In the genomic region with DNA sequence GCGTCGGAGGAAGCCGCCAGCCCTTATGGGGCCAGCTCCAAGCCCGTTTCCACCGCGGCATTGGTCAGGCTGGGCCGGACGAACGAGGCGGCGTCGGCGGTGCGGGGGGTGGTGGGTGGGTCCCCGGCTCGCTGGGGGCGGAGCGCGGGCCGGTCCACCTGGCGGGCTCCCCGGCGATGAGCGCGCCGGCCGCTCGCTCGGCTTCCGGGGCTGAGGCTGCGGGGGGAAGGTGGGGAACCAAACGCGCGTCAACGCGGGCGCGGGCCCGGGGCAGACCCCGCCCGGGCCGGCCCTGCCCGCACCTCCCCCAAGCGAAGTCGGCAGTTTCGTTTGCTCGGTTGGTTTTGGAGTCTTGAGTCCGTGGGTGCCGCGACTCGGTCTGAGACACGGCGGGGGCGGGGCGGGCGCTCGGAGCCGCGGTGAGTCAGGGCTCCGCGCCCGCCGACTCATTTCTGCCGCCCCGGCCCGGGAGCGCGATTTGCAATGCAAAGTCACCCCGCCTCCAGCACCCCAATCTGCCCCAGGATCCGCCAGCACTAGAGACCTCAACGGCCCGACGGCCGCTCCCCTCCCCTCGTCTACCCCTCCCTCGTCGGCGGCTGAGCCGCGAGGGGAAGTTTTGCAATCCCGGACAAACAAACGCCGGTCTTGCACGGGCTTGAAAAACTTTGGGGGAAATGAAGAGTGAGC, we compare ENCODE assay signal across 8 cellular contexts. TPM values are rescaled to one million over a fixed set of nuclear protein-coding genes. Genes with fewer than 3 reads are reported as not detected.
DNase-seq lines count a peak whose midpoint lies in the region; ATAC-seq, FAIRE-seq and TF ChIP-seq lines count a peak whose summit lies in the region.

No MANE protein-coding gene starts in this region.

- no peaks in the 10 kb centered on the region for H3K36me3 ChIP-seq in GM12878 (ENCODE audit: control insufficient read depth in 2 of 2, insufficient read depth in 2 of 2, low read length in 1 of 2)

- no peak overlapping the region for H2BK12ac ChIP-seq in H9 (ENCODE audit: insufficient read length, low read depth, low read length)

- TF ChIP-seq POLR2A in GM12878 (IDR thresholded peaks at IDR 0.05; ENCODE audit: low read depth, low read length) = no peak

- H3T11ph ChIP-seq in H9 (ENCODE audit: low read length) = no peak overlapping the region

- H2BK15ac ChIP-seq in H9 (ENCODE audit: low read depth, low read length) = no peak overlapping the region; the same call in 1 of the 2 replicates

- intact Hi-C loops in GM12878 (cut with micrococcal nuclease; ENCODE audit: unreplicated experiment) (no loop called here), left colon (cut with DNase I, micrococcal nuclease) (no loop called here)

- H3K9ac ChIP-seq in H9 (ENCODE audit: extremely low read depth, insufficient read length, low read length) = no peak overlapping the region
- H3K9ac ChIP-seq in GM12878 (ENCODE audit: control insufficient read depth, insufficient read depth, low read length) = no peak overlapping the region

- H3K27me3 Mint-ChIP-seq in H9 (ENCODE audit: low read depth) = peaks cover 92% of the 10 kb centered on the region
- peaks cover 37% of the 10 kb centered on the region for H3K27me3 Mint-ChIP-seq in T-helper 1 cell treated with Interleukin-12 subunit alpha and Interleukin-12 subunit beta and Interleukin-4 antibody, amounts not matched to agents 30 μg/mL and 1 μg/mL, for 36 hours (ENCODE audit: low read depth)

- H3K4me1 ChIP-seq in H9 (ENCODE audit: insufficient read depth, low read length) (no peaks in the 10 kb centered on the region), GM12878 (ENCODE audit: control insufficient read depth, insufficient read depth, low read length) (peaks cover 15% of the 10 kb centered on the region)

- SMC1A ChIA-PET in GM12878 (lab: Charles Lee; ENCODE audit: uncharacterized antibody, unreplicated experiment) = no interaction called here

- H2BK120ac ChIP-seq in H9 (ENCODE audit: low read depth, low read length, poor library complexity, severe bottlenecking) = no peak overlapping the region

- H2BK5ac ChIP-seq in H9 (ENCODE audit: insufficient read length, low read length) = no peak overlapping the region

- no peak overlapping the region for H2BK20ac ChIP-seq in H9 (ENCODE audit: low read depth, low read length, poor library complexity, severe bottlenecking)

- TF ChIP-seq CTCF in H9 (conservative IDR thresholded peaks at IDR 0.05) (no peak), GM12878 (IDR thresholded peaks at IDR 0.05 in 2 of 3, conservative IDR thresholded peaks at IDR 0.05 in 1 of 3; ENCODE audit: control insufficient read depth in 2 of 3, extremely low read depth in 1 of 3, insufficient read depth in 1 of 3, low read depth in 3 of 3, low read length in 3 of 3) (no peak)

- no peak overlapping the region for H4K91ac ChIP-seq in H9 (ENCODE audit: insufficient read length, low read depth, low read length)

- CTCF ChIA-PET in GM12878 (lab: Yijun Ruan, JAX) = no interaction called here

- no TSS peak for BruUV-seq in GM12878 (replicated peaks; lab: Mats Ljungman, UMichigan)

- H3K27ac Mint-ChIP-seq in H9 = no peak overlapping the region
- H3K27ac Mint-ChIP-seq in T-helper 1 cell treated with Interleukin-12 subunit alpha and Interleukin-12 subunit beta and Interleukin-4 antibody, amounts not matched to agents 30 μg/mL and 1 μg/mL, for 36 hours = no peak overlapping the region

- no peak for TF ChIP-seq EP300 in GM12878 (IDR thresholded peaks at IDR 0.05; ENCODE audit: borderline replicate concordance in 1 of 2, control insufficient read depth in 1 of 2, low read depth in 2 of 2, low read length in 2 of 2)

- H3K23me2 ChIP-seq in H9 (ENCODE audit: insufficient read length, low read depth, low read length, poor library complexity, severe bottlenecking) = peaks cover 7% of the 10 kb centered on the region

- H4K20me1 ChIP-seq in H9 (ENCODE audit: control insufficient read depth, insufficient read depth, insufficient read length) (peaks cover 4% of the 10 kb centered on the region), GM12878 (ENCODE audit: control insufficient read depth, insufficient read depth) (no peaks in the 10 kb centered on the region)

- H2AFZ ChIP-seq in H9 (ENCODE audit: low read length) = no peak overlapping the region
- H2AFZ ChIP-seq in GM12878 (ENCODE audit: control insufficient read depth, low read depth, low read length) = no peak overlapping the region

- H3K27ac ChIP-seq in H9 (ENCODE audit: insufficient read length, low read depth, low read length) (no peak overlapping the region), GM12878 (ENCODE audit: control insufficient read depth, insufficient read depth) (no peak overlapping the region)

- H4K8ac ChIP-seq in H9 (replicated peaks; ENCODE audit: insufficient read length, low read depth, low read length) = no peak overlapping the region

- in situ Hi-C loops in GM12878 (cut with MboI) = no loop called here

- ATAC-seq in GM12878 = no peak
- peak; percentile 33 for ATAC-seq in left colon

- no peak overlapping the region for H3K4ac ChIP-seq in H9 (ENCODE audit: low read depth, low read length)

- H3K27me3 ChIP-seq in H9 (ENCODE audit: insufficient read depth, low read length) (peaks cover 32% of the 10 kb centered on the region; the same call in 1 of the 2 replicates), GM12878 (replicated peaks in 1 of 2; ENCODE audit: control insufficient read depth in 2 of 2, insufficient read depth in 2 of 2, low read length in 1 of 2) (no peaks in the 10 kb centered on the region; a peak in 2 of 4 replicates)

- H3K4me3 ChIP-seq in GM12878 = no peak overlapping the region

- no peak for TF ChIP-seq RAD21 in GM12878 (IDR thresholded peaks at IDR 0.05; ENCODE audit: insufficient read depth, low read depth, low read length)

- peak overlapping the region; percentile 55 to 73 for H3K4me3 Mint-ChIP-seq in H9
- peak overlapping the region; percentile 17 for H3K4me3 Mint-ChIP-seq in T-helper 1 cell treated with Interleukin-12 subunit alpha and Interleukin-12 subunit beta and Interleukin-4 antibody, amounts not matched to agents 30 μg/mL and 1 μg/mL, for 36 hours

- peaks cover 0 to 3% of the 10 kb centered on the region in 2 experiments; a peak in 4 of 5 replicates for H3K9me3 Mint-ChIP-seq in H9
- H3K9me3 Mint-ChIP-seq in T-helper 1 cell treated with Interleukin-12 subunit alpha and Interleukin-12 subunit beta and Interleukin-4 antibody, amounts not matched to agents 30 μg/mL and 1 μg/mL, for 36 hours = no peaks in the 10 kb centered on the region

- no CpG with 5 or more reads among the region's 84 CpGs for WGBS in H9 (ENCODE audit: extremely low coverage, insufficient read length, low lambda C conversion rate)
- WGBS in GM12878 (ENCODE audit: insufficient coverage, insufficient replicate concordance, low lambda C conversion rate, missing lambda C conversion rate) = 4% methylated on average over 25 of the region's 84 CpGs

- H3K4me1 Mint-ChIP-seq in H9 = peaks cover 4 to 13% of the 10 kb centered on the region in 2 experiments
- peaks cover 21% of the 10 kb centered on the region for H3K4me1 Mint-ChIP-seq in T-helper 1 cell treated with Interleukin-12 subunit alpha and Interleukin-12 subunit beta and Interleukin-4 antibody, amounts not matched to agents 30 μg/mL and 1 μg/mL, for 36 hours (ENCODE audit: low read depth)

- H3K4me2 ChIP-seq in H9 (ENCODE audit: insufficient read depth, insufficient read length, low read length) = peak overlapping the region; percentile 13
- H3K4me2 ChIP-seq in GM12878 (ENCODE audit: control insufficient read depth, insufficient read depth) = peak overlapping the region; percentile 25; the same call in 1 of the 2 replicates

- H4K5ac ChIP-seq in H9 (ENCODE audit: insufficient read length, low read depth, low read length) = no peak overlapping the region

- H3K18ac ChIP-seq in H9 (ENCODE audit: insufficient read length, low read depth, low read length) = peak overlapping the region; percentile 52

- RAD21 ChIA-PET in GM12878 (lab: Charles Lee; ENCODE audit: unreplicated experiment) = no interaction called here

- H3K9me3 ChIP-seq in H9 (ENCODE audit: control insufficient read depth, low read depth, low read length) = no peaks in the 10 kb centered on the region
- no peaks in the 10 kb centered on the region; the same call in 2 of the 3 replicates for H3K9me3 ChIP-seq in GM12878 (replicated peaks; ENCODE audit: control insufficient read depth, insufficient read depth, low read length)

- H2AK5ac ChIP-seq in H9 (ENCODE audit: insufficient read length, low read length) = no peak overlapping the region

- DNase-seq in H9 (peak; percentile 69), GM12878 (ENCODE audit: low read depth, low spot score) (no peak), left colon (peak; percentile 40 to 52), dermis blood vessel endothelial cell (no peak), DMS 273 treated with DMSO at 0.1 percent for 48 hours (lab: John Stamatoyannopoulos, UW) (no peak)
- DNase-seq in stimulated activated CD4-positive, alpha-beta T cell treated with anti-CD3 and anti-CD28 coated beads, Interleukin-2, amount 100 ng/mL, for 48 hours = peak; percentile 74 to 82
- no peak for DNase-seq in NK-92 treated with Interleukin-12 subunit alpha and Interleukin-12 subunit beta, amount 100 ng/mL, for 24 hours (lab: John Stamatoyannopoulos, UW)

- H3K23ac ChIP-seq in H9 (ENCODE audit: insufficient read length, low read depth, low read length) = no peak overlapping the region

- H3K56ac ChIP-seq in H9 (ENCODE audit: insufficient read length, low read depth, low read length) = no peak overlapping the region

- H3K14ac ChIP-seq in H9 (ENCODE audit: insufficient read depth, low read length) = no peak overlapping the region

- no peaks in the 10 kb centered on the region for H3K79me1 ChIP-seq in H9 (ENCODE audit: insufficient read depth, low read depth, low read length, poor library complexity, severe bottlenecking)

- POLR2A ChIA-PET in GM12878 (lab: Charles Lee) = no interaction called here

- FAIRE-seq in GM12878 (lab: Jason Lieb, UNC) = no peak

- no peaks in the 10 kb centered on the region; a peak in 1 of 7 replicates for H3K36me3 Mint-ChIP-seq in H9 (ENCODE audit: insufficient read depth in 1 of 3, low read depth in 3 of 3)
- no peaks in the 10 kb centered on the region for H3K36me3 Mint-ChIP-seq in T-helper 1 cell treated with Interleukin-12 subunit alpha and Interleukin-12 subunit beta and Interleukin-4 antibody, amounts not matched to agents 30 μg/mL and 1 μg/mL, for 36 hours (ENCODE audit: low read depth)

- H3K79me2 ChIP-seq in H9 (ENCODE audit: insufficient read depth, low read length) (no peaks in the 10 kb centered on the region), GM12878 (ENCODE audit: control insufficient read depth, insufficient read depth, low read length) (no peaks in the 10 kb centered on the region)

RNA-seq across cellular contexts. Expression of a gene that starts 1.3 kb away (rescaled TPM):
- total RNA-seq in H9 (2021) (0.35 TPM in 2 replicates), GM12878 (2014; rRNA removed) (not detected in 2 replicates), GM12878 (2014; rRNA removed; fragmentation: Illumina TruSeq; extraction: Trizol) (not detected in 2 replicates), GM12878 (2021) (not detected in 2 replicates), left colon (10 to 100 TPM in 1 of 2 donors, 1 to 10 TPM in 1; 6.3 to 10.4 TPM), dermis blood vessel endothelial cell (not detected in 2 replicates)
- total RNA-seq in GM12878 (2013; cell fraction: nucleolus; rRNA removed) = not detected in 2 replicates
- not detected for polyA plus RNA-seq in GM12878 (2011; ENCODE audit: low read depth)
- polyA plus RNA-seq in GM12878 (2011; rRNA removed) (not detected in 2 replicates), GM12878 (2014; fragmentation: Illumina TruSeq; extraction: Trizol) (not detected in 2 replicates), GM12878 (2014; fragmentation: Nextera tagmentation; extraction: Ambion mirVana) (not detected), GM12878 (2014; rRNA removed) (not detected in 2 replicates), GM12878 (2016; fragmentation: Nextera tagmentation; extraction: Ambion mirVana) (not detected)
- polyA plus RNA-seq in GM12878 (2011; cell fraction: cytosol; rRNA removed) = not detected in 2 replicates
- polyA plus RNA-seq in GM12878 (2011; cell fraction: nucleus; rRNA removed) = not detected in 2 replicates
- polyA plus RNA-seq in GM12878 (2012) = not detected in 2 replicates
- not detected in 2 replicates for polyA minus RNA-seq in GM12878 (2011; rRNA and poly(A)+ RNA removed)
- not detected in 2 replicates for polyA minus RNA-seq in GM12878 (2011; cell fraction: cytosol; rRNA and poly(A)+ RNA removed)
- polyA minus RNA-seq in GM12878 (2011; cell fraction: nucleus; rRNA and poly(A)+ RNA removed) = not detected in 2 replicates

RNA-seq across cellular contexts. Expression of a gene that starts 32.7 kb away (rescaled TPM):
- total RNA-seq in H9 (2021) = not detected in 2 replicates
- total RNA-seq in GM12878 (2013; cell fraction: nucleolus; rRNA removed) = not detected in 2 replicates
- 0.05 and 0.11 TPM in 2 replicates for total RNA-seq in GM12878 (2014; rRNA removed)
- not detected in 2 replicates for total RNA-seq in GM12878 (2014; rRNA removed; fragmentation: Illumina TruSeq; extraction: Trizol)
- 0.26 TPM in 1 of 2 replicates, not detected in the other for total RNA-seq in GM12878 (2021)
- polyA plus RNA-seq in GM12878 (2011; ENCODE audit: low read depth) = not detected
- 0.06 TPM in 1 of 2 replicates, not detected in the other for polyA plus RNA-seq in GM12878 (2011; rRNA removed)
- polyA plus RNA-seq in GM12878 (2011; cell fraction: cytosol; rRNA removed) = 0.08 TPM in 1 of 2 replicates, not detected in the other
- polyA plus RNA-seq in GM12878 (2011; cell fraction: nucleus; rRNA removed) = 0.04 and 0.18 TPM in 2 replicates
- not detected in 2 replicates for polyA plus RNA-seq in GM12878 (2012)
- polyA plus RNA-seq in GM12878 (2014; fragmentation: Illumina TruSeq; extraction: Trizol) = 0.04 TPM in 1 of 2 replicates, not detected in the other
- not detected for polyA plus RNA-seq in GM12878 (2014; fragmentation: Nextera tagmentation; extraction: Ambion mirVana)
- polyA plus RNA-seq in GM12878 (2014; rRNA removed) = not detected in 2 replicates
- polyA plus RNA-seq in GM12878 (2016; fragmentation: Nextera tagmentation; extraction: Ambion mirVana) = not detected
- polyA minus RNA-seq in GM12878 (2011; rRNA and poly(A)+ RNA removed) = not detected in 2 replicates
- not detected in 2 replicates for polyA minus RNA-seq in GM12878 (2011; cell fraction: cytosol; rRNA and poly(A)+ RNA removed)
- polyA minus RNA-seq in GM12878 (2011; cell fraction: nucleus; rRNA and poly(A)+ RNA removed) = not detected in 2 replicates
- under 1 TPM; 0.15 to 0.78 TPM for total RNA-seq in left colon
- not detected in 2 replicates for total RNA-seq in dermis blood vessel endothelial cell

RNA-seq across cellular contexts. Expression of a gene that starts 32.8 kb away (rescaled TPM):
- total RNA-seq in H9 (2021) (not detected in 2 replicates), GM12878 (2014; rRNA removed) (not detected in 2 replicates), GM12878 (2014; rRNA removed; fragmentation: Illumina TruSeq; extraction: Trizol) (not detected in 2 replicates), GM12878 (2021) (not detected in 2 replicates), left colon (1 to 10 TPM in 1 of 2 donors, not detected in 1; 1.3 TPM), dermis blood vessel endothelial cell (not detected in 2 replicates)
- total RNA-seq in GM12878 (2013; cell fraction: nucleolus; rRNA removed) = 0.52 and 0.76 TPM in 2 replicates
- polyA plus RNA-seq in GM12878 (2011; ENCODE audit: low read depth) = not detected
- polyA plus RNA-seq in GM12878 (2011; rRNA removed) (0.09 TPM in 1 of 2 replicates, not detected in the other), GM12878 (2014; fragmentation: Illumina TruSeq; extraction: Trizol) (not detected in 2 replicates), GM12878 (2014; fragmentation: Nextera tagmentation; extraction: Ambion mirVana) (not detected), GM12878 (2014; rRNA removed) (0.08 TPM in 1 of 2 replicates, not detected in the other), GM12878 (2016; fragmentation: Nextera tagmentation; extraction: Ambion mirVana) (under 1 TPM in 1 of 2 experiments, not detected in 1; 0.08 TPM)
- polyA plus RNA-seq in GM12878 (2011; cell fraction: cytosol; rRNA removed) = 0.08 and 0.22 TPM in 2 replicates
- 1.0 and 1.5 TPM in 2 replicates for polyA plus RNA-seq in GM12878 (2011; cell fraction: nucleus; rRNA removed)
- polyA plus RNA-seq in GM12878 (2012) = not detected in 2 replicates
- not detected in 2 replicates for polyA minus RNA-seq in GM12878 (2011; rRNA and poly(A)+ RNA removed)
- polyA minus RNA-seq in GM12878 (2011; cell fraction: cytosol; rRNA and poly(A)+ RNA removed) = not detected in 2 replicates
- polyA minus RNA-seq in GM12878 (2011; cell fraction: nucleus; rRNA and poly(A)+ RNA removed) = 0.12 TPM in 1 of 2 replicates, not detected in the other

Comparison
In these comparisons a context has a peak if more than half of its experiments do, and no peak if none do; other contexts are left out.
1. DNase-seq: peak in H9 (single experiment), left colon (2 of 2) and stimulated activated CD4-positive, alpha-beta T cell treated with anti-CD3 and anti-CD28 coated beads, Interleukin-2, amount 100 ng/mL, for 48 hours (2 of 2); none in GM12878 (single experiment), dermis blood vessel endothelial cell (single experiment), NK-92 treated with Interleukin-12 subunit alpha and Interleukin-12 subunit beta, amount 100 ng/mL, for 24 hours (single experiment) and DMS 273 treated with DMSO at 0.1 percent for 48 hours (single experiment).